Comparison of ENCODE assay signal across 22 cellular contexts in the genomic region with DNA sequence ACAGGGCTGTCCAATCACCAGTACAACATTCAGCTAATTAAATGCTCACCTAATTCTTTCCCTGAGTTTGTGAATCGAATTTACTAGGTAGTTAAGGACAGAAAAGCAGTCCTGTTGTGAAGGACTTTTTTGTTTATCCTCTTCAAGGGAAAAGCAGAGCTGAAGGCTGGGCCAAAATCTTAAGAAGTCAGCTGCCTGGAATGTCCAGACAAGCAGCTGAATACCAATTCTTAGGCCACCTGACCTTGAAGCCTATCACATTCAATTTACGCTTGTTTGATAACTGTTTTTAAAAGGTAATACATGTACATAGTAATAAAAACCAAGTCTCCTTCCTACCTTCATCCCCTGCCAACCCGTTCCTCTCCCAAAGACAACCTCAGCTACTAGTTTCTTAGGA. TPM values are rescaled to one million over a fixed set of nuclear protein-coding genes. Genes with fewer than 3 reads are reported as not detected.
DNase-seq lines count a peak whose midpoint lies in the region; ATAC-seq and TF ChIP-seq lines count a peak whose summit lies in the region.
"Had no signal": no experiment of that assay in that cellular context is flagged by ENCODE, and none has a peak within 500 bp of the region (broad histone marks: within the 10 kb centered on the region; RNA-seq: fewer than 3 reads in every experiment).

No MANE protein-coding gene starts in this region.

- no peaks in the 10 kb centered on the region for H3K27me3 Mint-ChIP-seq in activated T-helper 17 cell treated with anti-CD3 and anti-CD28 coated beads, Interleukin-2, amount 50 U/mL, for 72 hours

- H3K4me2 ChIP-seq in mesenchymal stem cell (ENCODE audit: low read length, poor library complexity, severe bottlenecking): no peak overlapping the region
- H3K4me2 ChIP-seq: A549 had no signal

- H3K4me1 ChIP-seq in mesenchymal stem cell (ENCODE audit: control insufficient read depth, insufficient read depth, low read depth, low read length) (peaks cover 8% of the 10 kb centered on the region), upper lobe of right lung (no peaks in the 10 kb centered on the region)
- H3K4me1 ChIP-seq: BE2C had no signal

- H3K4ac ChIP-seq in mesenchymal stem cell (ENCODE audit: low read depth in 1 of 2, low read length in 2 of 2): no peak overlapping the region

- no peak overlapping the region for H2BK12ac ChIP-seq in mesenchymal stem cell (ENCODE audit: low read length in 2 of 2)

- TF ChIP-seq CTCF in fibroblast of the aortic adventitia (IDR thresholded peaks at IDR 0.05; ENCODE audit: insufficient read depth, low read length) (no peak), upper lobe of right lung (IDR thresholded peaks at IDR 0.05) (no peak), brain microvascular endothelial cell (IDR thresholded peaks at IDR 0.05; ENCODE audit: low read depth, low read length, missing control alignments) (no peak)

- H3K9me3 ChIP-seq in mesenchymal stem cell (ENCODE audit: control insufficient read depth, low read length) (no peaks in the 10 kb centered on the region), upper lobe of right lung (no peaks in the 10 kb centered on the region)
- H3K9me3 ChIP-seq: A549, BE2C had no signal

- H3K27me3 ChIP-seq in mesenchymal stem cell (ENCODE audit: control insufficient read depth in 1 of 2, insufficient read depth in 1 of 2, low read length in 2 of 2) (no peaks in the 10 kb centered on the region), upper lobe of right lung (no peaks in the 10 kb centered on the region), brain microvascular endothelial cell (replicated peaks) (no peaks in the 10 kb centered on the region)
- H3K27me3 ChIP-seq: BE2C had no signal

- H3K14ac ChIP-seq in mesenchymal stem cell (ENCODE audit: low read length in 2 of 2): no peak overlapping the region

- no peak overlapping the region for H4K91ac ChIP-seq in mesenchymal stem cell (ENCODE audit: low read length)

- H3K9me3 Mint-ChIP-seq in activated T-helper 17 cell treated with anti-CD3 and anti-CD28 coated beads, Interleukin-2, amount 50 U/mL, for 72 hours: no peaks in the 10 kb centered on the region

- no peak overlapping the region for H3K23ac ChIP-seq in mesenchymal stem cell (ENCODE audit: low read length in 2 of 2)

- H3K18ac ChIP-seq in mesenchymal stem cell (ENCODE audit: low read depth in 1 of 2, low read length in 2 of 2): no peak overlapping the region

- in situ Hi-C loops in brain microvascular endothelial cell (cut with HindIII; ENCODE audit: low pct_ligation_motif_present, low sequenced_read_pairs): no loop called here

- H3K79me1 ChIP-seq in mesenchymal stem cell (replicated peaks; ENCODE audit: low read length, poor library complexity, severe bottlenecking): peaks cover 3% of the 10 kb centered on the region

- ATAC-seq in activated T-helper 17 cell treated with anti-CD3 and anti-CD28 coated beads, Interleukin-2, amount 50 U/mL, for 72 hours (replicated peaks): no peak
- ATAC-seq in upper lobe of right lung (peak; percentile 45), GM19397 (IDR thresholded peaks at IDR 0.05; ENCODE audit: unreplicated experiment) (no peak)
- ATAC-seq: A549 had no signal

- H2BK5ac ChIP-seq in mesenchymal stem cell (ENCODE audit: low read depth, low read length, poor library complexity, severe bottlenecking): no peak overlapping the region

- no peak overlapping the region for H2AK5ac ChIP-seq in mesenchymal stem cell (ENCODE audit: low read length, severe bottlenecking)

- H3K4me3 Mint-ChIP-seq in activated T-helper 17 cell treated with anti-CD3 and anti-CD28 coated beads, Interleukin-2, amount 50 U/mL, for 72 hours: no peak overlapping the region

- DNase-seq in fibroblast of the aortic adventitia (ENCODE audit: low read depth): peak; percentile 16
- DNase-seq in mesenchymal stem cell: peak; percentile 17
- no peak for DNase-seq in upper lobe of right lung
- DNase-seq in brain microvascular endothelial cell: no peak
- no peak for DNase-seq in effector CD8-positive, alpha-beta T cell (lab: John Stamatoyannopoulos, UW)
- DNase-seq: BE2C; DMS53; GDM1; GOT3; HCEC 1CT; Kasumi-1; NCI-H1694; NCI-H2081; NCI-H2171; NCI-H345; NCI-H524; NCI-H774; NK-92 treated with Interleukin-12 subunit alpha and Interleukin-12 subunit beta, amount 100 ng/mL, for 24 hours had no signal

- peaks cover 15 to 36% of the 10 kb centered on the region in 2 experiments for H3K36me3 ChIP-seq in mesenchymal stem cell (ENCODE audit: control insufficient read depth in 1 of 2, insufficient read depth in 2 of 2, low read depth in 1 of 2, low read length in 2 of 2)
- H3K36me3 ChIP-seq in upper lobe of right lung: peaks cover 37% of the 10 kb centered on the region
- peaks cover 10% of the 10 kb centered on the region for H3K36me3 ChIP-seq in brain microvascular endothelial cell (replicated peaks)

- H3K4me3 ChIP-seq in fibroblast of the aortic adventitia (ENCODE audit: low read depth, low read length) (no peak overlapping the region), mesenchymal stem cell (ENCODE audit: insufficient read depth in 1 of 2, low read depth in 1 of 2, low read length in 2 of 2) (no peak overlapping the region), upper lobe of right lung (no peak overlapping the region), brain microvascular endothelial cell (ENCODE audit: low read depth, low read length) (no peak overlapping the region)
- H3K4me3 ChIP-seq: A549 had no signal

- no peak overlapping the region for H3K9ac ChIP-seq in mesenchymal stem cell (ENCODE audit: low read length)

- H2AFZ ChIP-seq in mesenchymal stem cell (ENCODE audit: low read depth, low read length): no peak overlapping the region

- H3K27ac ChIP-seq in mesenchymal stem cell (ENCODE audit: low read length, poor library complexity, severe bottlenecking): no peak overlapping the region
- H3K27ac ChIP-seq in upper lobe of right lung: no peak overlapping the region
- H3K27ac ChIP-seq in brain microvascular endothelial cell: no peak overlapping the region
- H3K27ac ChIP-seq: A549, RWPE1 had no signal

- no peak overlapping the region for H2BK120ac ChIP-seq in mesenchymal stem cell (ENCODE audit: low read depth, low read length)

- no peaks in the 10 kb centered on the region for H3K4me1 Mint-ChIP-seq in activated T-helper 17 cell treated with anti-CD3 and anti-CD28 coated beads, Interleukin-2, amount 50 U/mL, for 72 hours

- H3K36me3 Mint-ChIP-seq in activated T-helper 17 cell treated with anti-CD3 and anti-CD28 coated beads, Interleukin-2, amount 50 U/mL, for 72 hours (ENCODE audit: low read depth): peaks cover 69% of the 10 kb centered on the region

- H2BK15ac ChIP-seq in mesenchymal stem cell (ENCODE audit: low read depth, poor library complexity, severe bottlenecking): no peak overlapping the region

- no peak overlapping the region for H4K8ac ChIP-seq in mesenchymal stem cell (ENCODE audit: low read length)

- intact Hi-C loops in upper lobe of right lung (cut with DNase I): no loop called here

- peak overlapping the region; percentile 72 for H3K27ac Mint-ChIP-seq in activated T-helper 17 cell treated with anti-CD3 and anti-CD28 coated beads, Interleukin-2, amount 50 U/mL, for 72 hours

- 92% methylated on average over 2 of the region's 3 CpGs for WGBS in mesenchymal stem cell

RNA-seq across cellular contexts. Expression of gene UQCC1, which starts 56.4 kb away (rescaled TPM):
- 10 to 100 TPM; 76.3 to 79.3 TPM for total RNA-seq in activated T-helper 17 cell treated with anti-CD3 and anti-CD28 coated beads, Interleukin-2, amount 50 U/mL, for 72 hours
- total RNA-seq in fibroblast of the aortic adventitia (ENCODE audit: low replicate concordance): 24.4 and 26.9 TPM in 2 replicates
- 22.6 TPM for polyA plus RNA-seq in mesenchymal stem cell (2013, experiment 1 of 2)
- 26.4 TPM for polyA plus RNA-seq in mesenchymal stem cell (2013, experiment 2 of 2)
- total RNA-seq in upper lobe of right lung: 40.7 TPM

Comparison
In these comparisons a context has a peak if more than half of its experiments do, and no peak if none do; other contexts are left out.
1. DNase-seq: peak in fibroblast of the aortic adventitia (single experiment) and mesenchymal stem cell (single experiment); none in upper lobe of right lung (single experiment), brain microvascular endothelial cell (single experiment) and effector CD8-positive, alpha-beta T cell (single experiment).